ENCODE assay signal across 23 cellular contexts in the genomic region with DNA sequence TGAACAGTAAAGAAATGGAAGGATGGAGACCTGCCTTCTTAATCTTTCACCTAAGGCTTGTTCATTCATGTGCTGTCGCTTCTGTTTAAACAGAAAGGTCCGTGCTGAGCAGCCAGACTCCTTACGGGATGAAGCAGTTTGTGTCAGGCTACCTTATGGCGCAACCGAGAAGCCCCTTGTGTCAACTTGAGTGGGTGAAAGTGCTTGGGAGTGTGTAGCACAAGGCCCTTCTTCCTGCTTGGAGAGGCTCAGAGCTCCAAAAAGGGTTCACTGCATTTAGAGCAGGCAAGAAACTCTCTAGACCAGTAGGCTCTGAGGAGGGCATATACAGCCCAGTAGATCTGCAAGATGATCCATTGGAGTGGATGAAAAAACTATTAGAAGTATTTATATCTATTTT.
"Had no signal": no experiment of that assay in that cellular context is flagged by ENCODE, and none has a peak within 500 bp of the region (broad histone marks: within the 10 kb centered on the region; RNA-seq: fewer than 3 reads in every experiment).

No MANE protein-coding gene starts in this region.

- ATAC-seq: foreskin keratinocyte; heart right ventricle; left cardiac atrium; left ventricle myocardium superior; pancreas; right lobe of liver; stimulated activated naive B cell treated with anti-CD40 and anti-IgM and Interleukin-4, amounts not matched to agents 10 μg/mL and 1 μg/mL and 100 μg/mL, for 72 hours had no signal

- H3K9me3 Mint-ChIP-seq: natural killer cell had no signal

- H3K36me3 ChIP-seq: colonic mucosa, esophagus muscularis mucosa, heart right ventricle, neutrophil, pancreas, right lobe of liver, thoracic aorta had no signal

- H3K27me3 Mint-ChIP-seq: dendritic cell treated with granulocyte-macrophage colony-stimulating factor and Interleukin-4, amounts not matched to agents 40 ng/mL and 50 ng/mL, for 4 days; memory B cell; stimulated activated naive B cell treated with anti-CD40 and anti-IgM and Interleukin-4, amounts not matched to agents 10 μg/mL and 1 μg/mL and 100 μg/mL, for 72 hours; stimulated activated naive CD8-positive, alpha-beta T cell treated with anti-CD3 and anti-CD28 coated beads, Interleukin-15, Interleukin-2, amounts not matched to agents 100 ng/mL and 50 ng/mL, for 24 hours had no signal

- H3K27me3 ChIP-seq: colonic mucosa, esophagus muscularis mucosa, foreskin keratinocyte, heart right ventricle, neutrophil, pancreas, right lobe of liver had no signal

- H3K27ac Mint-ChIP-seq: dendritic cell treated with granulocyte-macrophage colony-stimulating factor and Interleukin-4, amounts not matched to agents 40 ng/mL and 50 ng/mL, for 4 days; memory B cell; stimulated activated naive B cell treated with anti-CD40 and anti-IgM and Interleukin-4, amounts not matched to agents 10 μg/mL and 1 μg/mL and 100 μg/mL, for 72 hours; stimulated activated naive CD8-positive, alpha-beta T cell treated with anti-CD3 and anti-CD28 coated beads, Interleukin-15, Interleukin-2, amounts not matched to agents 100 ng/mL and 50 ng/mL, for 24 hours had no signal

- H3K4me1 Mint-ChIP-seq: memory B cell; stimulated activated naive B cell treated with anti-CD40 and anti-IgM and Interleukin-4, amounts not matched to agents 10 μg/mL and 1 μg/mL and 100 μg/mL, for 72 hours had no signal

- H3K4me3 ChIP-seq: colonic mucosa, esophagus muscularis mucosa, heart right ventricle, lung, pancreas, right lobe of liver, thoracic aorta had no signal

- H3K36me3 Mint-ChIP-seq: natural killer cell had no signal

- DNase-seq: colonic mucosa; effector memory CD4-positive, alpha-beta T cell; foreskin keratinocyte; glutamatergic neuron; heart right ventricle; hippocampal formation; left cardiac atrium; left ventricle myocardium superior; natural killer cell; pancreas; right lobe of liver; small intestine; stimulated activated CD4-positive, alpha-beta T cell treated with anti-CD3 and anti-CD28 coated beads, Interleukin-15, amount 100 ng/mL, for 24 hours; stimulated activated CD4-positive, alpha-beta T cell treated with anti-CD3 and anti-CD28 coated beads, Interleukin-2, amount 100 ng/mL, for 48 hours; stimulated activated naive B cell treated with anti-CD40 and anti-IgM and Interleukin-4, amounts not matched to agents 10 μg/mL and 1 μg/mL and 100 μg/mL, for 72 hours; trophoblast cell had no signal

- H3K9me3 ChIP-seq: colonic mucosa, esophagus muscularis mucosa, neutrophil, right lobe of liver, thoracic aorta had no signal

- H3K4me1 ChIP-seq: colonic mucosa, esophagus muscularis mucosa, foreskin keratinocyte, pancreas, right lobe of liver had no signal

- H3K4me3 Mint-ChIP-seq: dendritic cell treated with granulocyte-macrophage colony-stimulating factor and Interleukin-4, amounts not matched to agents 40 ng/mL and 50 ng/mL, for 4 days; memory B cell; natural killer cell; stimulated activated naive B cell treated with anti-CD40 and anti-IgM and Interleukin-4, amounts not matched to agents 10 μg/mL and 1 μg/mL and 100 μg/mL, for 72 hours; stimulated activated naive CD8-positive, alpha-beta T cell treated with anti-CD3 and anti-CD28 coated beads, Interleukin-15, Interleukin-2, amounts not matched to agents 100 ng/mL and 50 ng/mL, for 24 hours had no signal

- H3K27ac ChIP-seq: colonic mucosa, esophagus muscularis mucosa, foreskin keratinocyte, heart right ventricle, neutrophil, pancreas, right lobe of liver, thoracic aorta had no signal
